ENCODE assay signal across 10 cellular contexts in genomic region chr2:196262606-196263005, GRCh38.
DNase-seq lines count a peak whose midpoint lies in the region; ATAC-seq and TF ChIP-seq lines count a peak whose summit lies in the region.
"Had no signal": no experiment of that assay in that cellular context is flagged by ENCODE, and none has a peak within 500 bp of the region (broad histone marks: within the 10 kb centered on the region; RNA-seq: fewer than 3 reads in every experiment).

No MANE protein-coding gene starts in this region.

- H3K27me3 Mint-ChIP-seq in activated naive CD4-positive, alpha-beta T cell treated with anti-CD3 and anti-CD28 coated beads, Interleukin-2, amount 10 ng/mL, durations not matched to agents 7 days and 5 days: no peaks in the 10 kb centered on the region
- no peaks in the 10 kb centered on the region for H3K27me3 Mint-ChIP-seq in activated T-helper 17 cell treated with anti-CD3 and anti-CD28 coated beads, Interleukin-2, amount 50 U/mL, for 72 hours

- no peak for ATAC-seq in activated T-helper 17 cell treated with anti-CD3 and anti-CD28 coated beads, Interleukin-2, amount 50 U/mL, for 72 hours (replicated peaks)
- no peak for ATAC-seq in lower lobe of right lung
- no peak for ATAC-seq in upper lobe of right lung
- ATAC-seq in HG03139 (IDR thresholded peaks at IDR 0.05; ENCODE audit: unreplicated experiment): no peak
- no peak for ATAC-seq in HG02642 (IDR thresholded peaks at IDR 0.05; ENCODE audit: poor library complexity, unreplicated experiment)

- H3K27me3 ChIP-seq in lower lobe of right lung (ENCODE audit: low read depth) (no peaks in the 10 kb centered on the region), upper lobe of right lung (no peaks in the 10 kb centered on the region)

- peak overlapping the region; percentile 95 for H3K27ac Mint-ChIP-seq in activated naive CD4-positive, alpha-beta T cell treated with anti-CD3 and anti-CD28 coated beads, Interleukin-2, amount 10 ng/mL, durations not matched to agents 7 days and 5 days
- H3K27ac Mint-ChIP-seq in activated T-helper 17 cell treated with anti-CD3 and anti-CD28 coated beads, Interleukin-2, amount 50 U/mL, for 72 hours: peak overlapping the region; percentile 95

- H3K9me3 Mint-ChIP-seq in activated naive CD4-positive, alpha-beta T cell treated with anti-CD3 and anti-CD28 coated beads, Interleukin-2, amount 10 ng/mL, durations not matched to agents 7 days and 5 days: no peaks in the 10 kb centered on the region
- H3K9me3 Mint-ChIP-seq in activated T-helper 17 cell treated with anti-CD3 and anti-CD28 coated beads, Interleukin-2, amount 50 U/mL, for 72 hours: no peaks in the 10 kb centered on the region

- intact Hi-C loops in lower lobe of right lung (cut with DNase I): no loop called here
- intact Hi-C loops in upper lobe of right lung (cut with DNase I): no loop called here

- H3K4me1 Mint-ChIP-seq in activated naive CD4-positive, alpha-beta T cell treated with anti-CD3 and anti-CD28 coated beads, Interleukin-2, amount 10 ng/mL, durations not matched to agents 7 days and 5 days: peaks cover 85% of the 10 kb centered on the region
- H3K4me1 Mint-ChIP-seq in activated T-helper 17 cell treated with anti-CD3 and anti-CD28 coated beads, Interleukin-2, amount 50 U/mL, for 72 hours: peaks cover 45% of the 10 kb centered on the region

- H3K4me3 ChIP-seq in lower lobe of right lung: no peak overlapping the region
- H3K4me3 ChIP-seq in upper lobe of right lung: no peak overlapping the region

- H3K9me3 ChIP-seq in lower lobe of right lung (no peaks in the 10 kb centered on the region), upper lobe of right lung (no peaks in the 10 kb centered on the region)

- DNase-seq in activated naive CD4-positive, alpha-beta T cell treated with anti-CD3 and anti-CD28 coated beads, Interleukin-2, amount 10 ng/mL, durations not matched to agents 7 days and 5 days: no peak
- DNase-seq in activated naive CD4-positive, alpha-beta T cell treated with Interleukin-2 at 50 U/mL for 16 hours: no peak
- DNase-seq in lower lobe of right lung (no peak), upper lobe of right lung (no peak), NCI-H1092 (lab: John Stamatoyannopoulos, UW) (no peak)
- DNase-seq: NCI-H2171 treated with DMSO at 0.1 percent for 48 hours; stimulated activated CD4-positive, alpha-beta T cell treated with anti-CD3 and anti-CD28 coated beads, Interleukin-12 subunit alpha, Interleukin-12 subunit beta, amount 100 ng/mL, for 4 hours had no signal

- peak overlapping the region; percentile 74 for H3K4me3 Mint-ChIP-seq in activated naive CD4-positive, alpha-beta T cell treated with anti-CD3 and anti-CD28 coated beads, Interleukin-2, amount 10 ng/mL, durations not matched to agents 7 days and 5 days
- peak overlapping the region; percentile 92 for H3K4me3 Mint-ChIP-seq in activated T-helper 17 cell treated with anti-CD3 and anti-CD28 coated beads, Interleukin-2, amount 50 U/mL, for 72 hours

- CTCF ChIA-PET in activated naive CD4-positive, alpha-beta T cell treated with anti-CD3 and anti-CD28 coated beads, Interleukin-2, amount 10 ng/mL, durations not matched to agents 7 days and 5 days (lab: Charles Lee): interaction anchor here (0.6 to 3.1 kb wide), 7 partner anchors 10 to 96 kb away, joined by 3 to 16 read pairs (median 5); no protein-coding TSS in a partner anchor

- TF ChIP-seq CTCF in lower lobe of right lung (IDR thresholded peaks at IDR 0.05): no peak
- TF ChIP-seq CTCF in upper lobe of right lung (IDR thresholded peaks at IDR 0.05): no peak

- no peaks in the 10 kb centered on the region for H3K36me3 ChIP-seq in lower lobe of right lung
- no peaks in the 10 kb centered on the region for H3K36me3 ChIP-seq in upper lobe of right lung

- peak overlapping the region; percentile 59 for H3K27ac ChIP-seq in lower lobe of right lung
- H3K27ac ChIP-seq in upper lobe of right lung: peak overlapping the region; percentile 4

- H3K4me1 ChIP-seq in lower lobe of right lung: peaks cover 30% of the 10 kb centered on the region
- peaks cover 19% of the 10 kb centered on the region for H3K4me1 ChIP-seq in upper lobe of right lung

- peaks cover 14% of the 10 kb centered on the region for H3K36me3 Mint-ChIP-seq in activated naive CD4-positive, alpha-beta T cell treated with anti-CD3 and anti-CD28 coated beads, Interleukin-2, amount 10 ng/mL, durations not matched to agents 7 days and 5 days
- H3K36me3 Mint-ChIP-seq in activated T-helper 17 cell treated with anti-CD3 and anti-CD28 coated beads, Interleukin-2, amount 50 U/mL, for 72 hours (ENCODE audit: low read depth): peaks cover 7% of the 10 kb centered on the region
